ENCODE assay signal across 22 cellular contexts in genomic region chr9:15484802-15485201, GRCh38. TPM values are rescaled to one million over a fixed set of nuclear protein-coding genes. Genes with fewer than 3 reads are reported as not detected.
A peak's percentile ranks its signal among the peaks of the same experiment; 100 is the strongest.
DNase-seq lines count a peak whose midpoint lies in the region; ATAC-seq lines count a peak whose summit lies in the region.
"Had no signal": no experiment of that assay in that cellular context is flagged by ENCODE, and none has a peak within 500 bp of the region (broad histone marks: within the 10 kb centered on the region; RNA-seq: fewer than 3 reads in every experiment).

No MANE protein-coding gene starts in this region.

- H3K36me3 Mint-ChIP-seq in activated T-cell treated with anti-CD3 and anti-CD28 coated beads, Interleukin-2, amount 50 U/mL, for 4 hours (ENCODE audit: insufficient read depth), result peaks cover 30% of the 10 kb centered on the region
- H3K36me3 Mint-ChIP-seq in activated T-helper 17 cell treated with anti-CD3 and anti-CD28 coated beads, Interleukin-2, amount 50 U/mL, for 72 hours (ENCODE audit: low read depth), result peaks cover 91% of the 10 kb centered on the region

- no peaks in the 10 kb centered on the region for H3K9me3 Mint-ChIP-seq in activated T-cell treated with anti-CD3 and anti-CD28 coated beads, Interleukin-2, amount 50 U/mL, for 4 hours
- H3K9me3 Mint-ChIP-seq in activated T-helper 17 cell treated with anti-CD3 and anti-CD28 coated beads, Interleukin-2, amount 50 U/mL, for 72 hours, result no peaks in the 10 kb centered on the region
- no peaks in the 10 kb centered on the region for H3K9me3 Mint-ChIP-seq in stimulated activated naive CD8-positive, alpha-beta T cell treated with anti-CD3 and anti-CD28 coated beads, Interleukin-15, amount 100 ng/mL, for 72 hours
- H3K9me3 Mint-ChIP-seq: CD14-positive monocyte had no signal

- peak; percentile 52 to 56 for ATAC-seq in activated T-cell treated with anti-CD3 and anti-CD28 coated beads, Interleukin-2, amount 50 U/mL, for 4 hours
- ATAC-seq in GM18907 (IDR thresholded peaks at IDR 0.05; ENCODE audit: unreplicated experiment), result peak; percentile 48
- peak; percentile 88 for ATAC-seq in activated T-helper 17 cell treated with anti-CD3 and anti-CD28 coated beads, Interleukin-2, amount 50 U/mL, for 72 hours (replicated peaks)
- ATAC-seq in stimulated activated naive CD8-positive, alpha-beta T cell treated with anti-CD3 and anti-CD28 coated beads, Interleukin-15, amount 100 ng/mL, for 72 hours, result peak; percentile 72
- ATAC-seq: A549 had no signal

- H3K27ac Mint-ChIP-seq in activated T-helper 17 cell treated with anti-CD3 and anti-CD28 coated beads, Interleukin-2, amount 50 U/mL, for 72 hours, result peak overlapping the region; percentile 77
- H3K27ac Mint-ChIP-seq in stimulated activated naive CD8-positive, alpha-beta T cell treated with anti-CD3 and anti-CD28 coated beads, Interleukin-15, amount 100 ng/mL, for 72 hours, result no peak overlapping the region
- H3K27ac Mint-ChIP-seq: B cell had no signal

- no peak for DNase-seq in activated T-cell treated with anti-CD3 and anti-CD28 coated beads, Interleukin-2, amount 50 U/mL, for 4 hours
- DNase-seq in activated T-cell treated with anti-CD3 and anti-CD28 coated beads, Interleukin-2, amount 50 U/mL, for 48 hours, result no peak
- no peak for DNase-seq in stimulated activated naive CD8-positive, alpha-beta T cell treated with anti-CD3 and anti-CD28 coated beads, Interleukin-15, amount 100 ng/mL, for 72 hours
- DNase-seq in activated gamma-delta T cell treated with Interleukin-2 at 50 U/mL for 16 hours, result no peak
- no peak for DNase-seq in OCI-M2 (lab: John Stamatoyannopoulos, UW; ENCODE audit: unreplicated experiment)
- DNase-seq: EL, GF-D8, GOT3, HCEC 1CT, IMR-90, NCI-H1105, NCI-H146, NCI-H2029, NCI-H2171, NCI-H524 treated with DMSO at 0.1 percent for 48 hours, NCI-H82, Peyer's patch had no signal

- peaks cover 41% of the 10 kb centered on the region for H3K4me1 Mint-ChIP-seq in activated T-cell treated with anti-CD3 and anti-CD28 coated beads, Interleukin-2, amount 50 U/mL, for 4 hours (ENCODE audit: low read depth)
- H3K4me1 Mint-ChIP-seq in activated T-helper 17 cell treated with anti-CD3 and anti-CD28 coated beads, Interleukin-2, amount 50 U/mL, for 72 hours, result peaks cover 32% of the 10 kb centered on the region
- H3K4me1 Mint-ChIP-seq in stimulated activated naive CD8-positive, alpha-beta T cell treated with anti-CD3 and anti-CD28 coated beads, Interleukin-15, amount 100 ng/mL, for 72 hours, result peaks cover 39% of the 10 kb centered on the region
- H3K4me1 Mint-ChIP-seq: CD14-positive monocyte had no signal

- no peak overlapping the region for H3K4me3 Mint-ChIP-seq in activated T-cell treated with anti-CD3 and anti-CD28 coated beads, Interleukin-2, amount 50 U/mL, for 4 hours
- no peak overlapping the region for H3K4me3 Mint-ChIP-seq in activated T-helper 17 cell treated with anti-CD3 and anti-CD28 coated beads, Interleukin-2, amount 50 U/mL, for 72 hours
- no peak overlapping the region for H3K4me3 Mint-ChIP-seq in stimulated activated naive CD8-positive, alpha-beta T cell treated with anti-CD3 and anti-CD28 coated beads, Interleukin-15, amount 100 ng/mL, for 72 hours
- H3K4me3 Mint-ChIP-seq: B cell, CD14-positive monocyte had no signal

- H3K27me3 Mint-ChIP-seq in activated T-cell treated with anti-CD3 and anti-CD28 coated beads, Interleukin-2, amount 50 U/mL, for 4 hours (ENCODE audit: low read depth), result no peaks in the 10 kb centered on the region
- no peaks in the 10 kb centered on the region for H3K27me3 Mint-ChIP-seq in activated T-helper 17 cell treated with anti-CD3 and anti-CD28 coated beads, Interleukin-2, amount 50 U/mL, for 72 hours
- no peaks in the 10 kb centered on the region for H3K27me3 Mint-ChIP-seq in stimulated activated naive CD8-positive, alpha-beta T cell treated with anti-CD3 and anti-CD28 coated beads, Interleukin-15, amount 100 ng/mL, for 72 hours
- H3K27me3 Mint-ChIP-seq: B cell had no signal

RNA-seq across cellular contexts. Expression of gene PSIP1, which starts 26.0 kb away (rescaled TPM):
- total RNA-seq in activated T-cell treated with anti-CD3 and anti-CD28 coated beads, Interleukin-2, amount 50 U/mL, for 4 hours, result 10 to 100 TPM; 43.2 to 54.1 (median 44.7) TPM
- 100 to 1,000 TPM in 1 of 2 donors, 10 to 100 TPM in 1; 83.9 to 126 TPM for total RNA-seq in activated T-helper 17 cell treated with anti-CD3 and anti-CD28 coated beads, Interleukin-2, amount 50 U/mL, for 72 hours
